Comparison of ENCODE assay signal across 8 cellular contexts in the genomic region with DNA sequence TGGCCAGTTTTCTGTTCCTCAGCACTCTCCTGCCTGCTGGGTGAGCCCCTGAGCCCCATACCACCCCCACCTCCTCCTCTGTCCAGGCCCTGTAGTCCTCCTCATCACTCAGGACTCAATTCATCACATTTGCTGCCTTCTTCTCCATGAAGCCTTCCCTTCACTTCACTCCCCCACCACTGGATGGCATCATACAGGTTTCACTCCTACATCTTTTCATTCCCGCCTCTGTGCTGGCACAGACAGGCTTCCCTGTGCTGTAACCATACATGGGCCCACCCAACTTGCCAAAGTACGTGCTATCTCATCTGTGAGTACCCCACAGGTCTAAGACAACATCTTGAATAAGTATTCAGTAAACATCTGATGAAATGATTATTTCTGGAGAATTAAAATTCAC. TPM values are rescaled to one million over a fixed set of nuclear protein-coding genes. Genes with fewer than 3 reads are reported as not detected.
A peak's percentile ranks its signal among the peaks of the same experiment; 100 is the strongest.
DNase-seq lines count a peak whose midpoint lies in the region; ATAC-seq and TF ChIP-seq lines count a peak whose summit lies in the region.

No MANE protein-coding gene starts in this region.

- H3K9me3 ChIP-seq in MG63 (no peaks in the 10 kb centered on the region), mesenchymal stem cell (ENCODE audit: control insufficient read depth, low read length) (no peaks in the 10 kb centered on the region)

- H3K23ac ChIP-seq in mesenchymal stem cell (ENCODE audit: low read length in 2 of 2): peak overlapping the region in 1 of 2 experiments; percentile 66

- no peak overlapping the region for H3K14ac ChIP-seq in mesenchymal stem cell (ENCODE audit: low read length in 2 of 2)

- no peak overlapping the region for H2AFZ ChIP-seq in mesenchymal stem cell (ENCODE audit: low read depth, low read length)

- ATAC-seq in GM19467 (IDR thresholded peaks at IDR 0.05; ENCODE audit: unreplicated experiment): no peak

- peak overlapping the region in 1 of 2 experiments; percentile 69 for H2BK12ac ChIP-seq in mesenchymal stem cell (ENCODE audit: low read length in 2 of 2)

- peak; percentile 15 for DNase-seq in NCI-H1436 (lab: John Stamatoyannopoulos, UW)
- no peak for DNase-seq in NCI-H1436 treated with DMSO at 0.1 percent for 48 hours (lab: John Stamatoyannopoulos, UW)
- peak; percentile 54 for DNase-seq in MG63
- DNase-seq in astrocyte of the cerebellum (ENCODE audit: low read depth): no peak
- no peak for DNase-seq in mesenchymal stem cell
- no peak for DNase-seq in HK-2 (ENCODE audit: unreplicated experiment)
- DNase-seq in NCI-H1930 (lab: John Stamatoyannopoulos, UW): no peak

- no peak overlapping the region for H2BK15ac ChIP-seq in mesenchymal stem cell (ENCODE audit: low read depth, poor library complexity, severe bottlenecking)

- no peak overlapping the region for H3K4ac ChIP-seq in mesenchymal stem cell (ENCODE audit: low read depth in 1 of 2, low read length in 2 of 2)

- in situ Hi-C loops in astrocyte of the cerebellum (cut with HindIII; ENCODE audit: low sequenced_read_pairs): no loop called here

- peak overlapping the region; percentile 82 for H2AK5ac ChIP-seq in mesenchymal stem cell (ENCODE audit: low read length, severe bottlenecking)

- H3K79me1 ChIP-seq in mesenchymal stem cell (replicated peaks; ENCODE audit: low read length, poor library complexity, severe bottlenecking): peaks cover 42% of the 10 kb centered on the region

- H4K91ac ChIP-seq in mesenchymal stem cell (ENCODE audit: low read length): peak overlapping the region; percentile 65

- H3K18ac ChIP-seq in mesenchymal stem cell (ENCODE audit: low read depth in 1 of 2, low read length in 2 of 2): no peak overlapping the region

- H3K9ac ChIP-seq in mesenchymal stem cell (ENCODE audit: low read length): peak overlapping the region; percentile 79

- WGBS in mesenchymal stem cell: 100% methylated on average over 1 of the region's 2 CpGs

- H3K36me3 ChIP-seq in MG63 (peaks cover 43% of the 10 kb centered on the region), mesenchymal stem cell (ENCODE audit: control insufficient read depth in 1 of 2, insufficient read depth in 2 of 2, low read depth in 1 of 2, low read length in 2 of 2) (peaks cover 20 to 32% of the 10 kb centered on the region in 2 experiments)

- H3K4me3 ChIP-seq in MG63: no peak overlapping the region
- H3K4me3 ChIP-seq in astrocyte of the cerebellum (ENCODE audit: low read depth, low read length): no peak overlapping the region
- H3K4me3 ChIP-seq in mesenchymal stem cell (ENCODE audit: insufficient read depth in 1 of 2, low read depth in 1 of 2, low read length in 2 of 2): no peak overlapping the region

- no peak overlapping the region for H3K4me2 ChIP-seq in mesenchymal stem cell (ENCODE audit: low read length, poor library complexity, severe bottlenecking)

- no peak overlapping the region for H2BK120ac ChIP-seq in mesenchymal stem cell (ENCODE audit: low read depth, low read length)

- H3K4me1 ChIP-seq in mesenchymal stem cell (ENCODE audit: control insufficient read depth, insufficient read depth, low read depth, low read length): peaks cover 44% of the 10 kb centered on the region

- peak overlapping the region; percentile 32 for H4K8ac ChIP-seq in mesenchymal stem cell (ENCODE audit: low read length)

- no peak overlapping the region for H3K27ac ChIP-seq in mesenchymal stem cell (ENCODE audit: low read length, poor library complexity, severe bottlenecking)

- peak; percentile 50 for TF ChIP-seq CTCF in astrocyte of the cerebellum (IDR thresholded peaks at IDR 0.05; ENCODE audit: low read depth, low read length, missing control alignments)

- no peak overlapping the region for H2BK5ac ChIP-seq in mesenchymal stem cell (ENCODE audit: low read depth, low read length, poor library complexity, severe bottlenecking)

- no peaks in the 10 kb centered on the region for H3K27me3 ChIP-seq in MG63
- H3K27me3 ChIP-seq in mesenchymal stem cell (ENCODE audit: control insufficient read depth in 1 of 2, insufficient read depth in 1 of 2, low read length in 2 of 2): no peaks in the 10 kb centered on the region

RNA-seq across cellular contexts. Expression of gene SLC45A1, which starts 56.9 kb away (rescaled TPM):
- 0.76 TPM in 1 of 2 replicates, not detected in the other for total RNA-seq in MG63 (2014; rRNA removed; shearing (Covaris generic); ENCODE audit: low replicate concordance)
- polyA plus RNA-seq in mesenchymal stem cell (2013, experiment 1 of 2): 1.3 TPM
- 1.5 TPM for polyA plus RNA-seq in mesenchymal stem cell (2013, experiment 2 of 2)

Comparison
In these comparisons a context has a peak if more than half of its experiments do, and no peak if none do; other contexts are left out.
1. DNase-seq: peak in NCI-H1436 (single experiment) and MG63 (single experiment); none in NCI-H1436 treated with DMSO at 0.1 percent for 48 hours (single experiment), astrocyte of the cerebellum (single experiment), mesenchymal stem cell (single experiment), HK-2 (single experiment) and NCI-H1930 (0 of 2).